In the genomic region with DNA sequence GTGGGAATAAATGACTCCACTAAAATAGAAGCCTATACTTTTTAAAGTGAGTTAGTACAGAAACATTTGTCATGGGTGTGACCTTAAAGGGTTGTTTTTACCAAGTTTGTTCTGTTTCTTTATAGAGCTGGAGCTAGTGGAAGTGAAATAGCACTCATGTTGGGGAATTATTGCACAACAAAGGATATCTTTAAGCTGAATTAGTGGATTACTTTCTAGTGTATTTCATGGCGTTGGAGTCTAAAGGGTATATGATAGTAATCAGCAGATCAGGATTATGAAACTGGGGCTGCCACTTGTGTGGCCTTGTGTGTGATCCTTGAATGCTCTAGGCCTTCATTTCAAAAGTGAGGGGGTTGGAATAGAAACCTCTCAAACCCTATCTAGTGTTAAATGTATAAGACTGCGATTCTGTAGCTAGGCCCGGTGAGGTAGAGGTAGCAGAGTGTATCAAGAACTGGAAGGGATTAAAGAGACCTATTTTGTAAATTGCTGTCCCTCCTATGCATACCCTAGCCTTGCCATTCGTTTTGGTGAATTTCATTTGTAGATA, we compare ENCODE assay signal across 12 cellular contexts.
DNase-seq lines count a peak whose midpoint lies in the region; ATAC-seq and TF ChIP-seq lines count a peak whose summit lies in the region.
"Had no signal": no experiment of that assay in that cellular context is flagged by ENCODE, and none has a peak within 500 bp of the region (broad histone marks: within the 10 kb centered on the region; RNA-seq: fewer than 3 reads in every experiment).

No MANE protein-coding gene starts in this region.

- H3K27ac ChIP-seq in gastrocnemius medialis, result peak overlapping the region; percentile 51 to 99 (median 92)

- POLR2A ChIA-PET in GM10248 (lab: Yijun Ruan, JAX), result no interaction called here

- H3K36me3 ChIP-seq in gastrocnemius medialis, result peaks cover 0 to 9% of the 10 kb centered on the region in 2 donors
- H3K36me3 ChIP-seq in H7 (replicated peaks; ENCODE audit: control insufficient read depth, insufficient read depth, low read length), result no peaks in the 10 kb centered on the region

- CTCF ChIA-PET in GM10248 (lab: Yijun Ruan, JAX), result interaction anchor here (1.1 to 7.1 kb wide), 4 partner anchors 9 to 35 kb away, joined by 3 to 35 read pairs (median 4); no protein-coding TSS in a partner anchor

- no peaks in the 10 kb centered on the region for H3K9me3 ChIP-seq in gastrocnemius medialis

- H3K27ac Mint-ChIP-seq in stimulated activated naive B cell treated with anti-CD40 and anti-IgM and Interleukin-4, amounts not matched to agents 10 μg/mL and 1 μg/mL and 100 μg/mL, for 72 hours, result no peak overlapping the region
- H3K27ac Mint-ChIP-seq: CD4-positive, alpha-beta memory T cell had no signal

- H3K36me3 Mint-ChIP-seq in stimulated activated naive B cell treated with anti-CD40 and anti-IgM and Interleukin-4, amounts not matched to agents 10 μg/mL and 1 μg/mL and 100 μg/mL, for 72 hours, result peaks cover 2 to 14% of the 10 kb centered on the region in 2 donors

- in situ Hi-C loops in gastrocnemius medialis (cut with MboI; ENCODE audit: low sequenced_read_pairs in 4 of 4), result no loop called here

- H3K9me3 Mint-ChIP-seq in stimulated activated naive B cell treated with anti-CD40 and anti-IgM and Interleukin-4, amounts not matched to agents 10 μg/mL and 1 μg/mL and 100 μg/mL, for 72 hours, result no peaks in the 10 kb centered on the region
- H3K9me3 Mint-ChIP-seq: CD4-positive, alpha-beta memory T cell had no signal

- no peak for TF ChIP-seq POLR2A in gastrocnemius medialis (IDR thresholded peaks at IDR 0.05)

- H3K4me1 Mint-ChIP-seq in stimulated activated naive B cell treated with anti-CD40 and anti-IgM and Interleukin-4, amounts not matched to agents 10 μg/mL and 1 μg/mL and 100 μg/mL, for 72 hours, result peaks cover 11 to 18% of the 10 kb centered on the region in 2 donors

- H3K4me3 Mint-ChIP-seq in stimulated activated naive B cell treated with anti-CD40 and anti-IgM and Interleukin-4, amounts not matched to agents 10 μg/mL and 1 μg/mL and 100 μg/mL, for 72 hours, result no peak overlapping the region

- peaks cover 61 to 68% of the 10 kb centered on the region in 2 donors for H3K4me1 ChIP-seq in gastrocnemius medialis

- H3K4me3 ChIP-seq in choroid plexus epithelial cell (ENCODE audit: low read depth, low read length) (no peak overlapping the region), gastrocnemius medialis (no peak overlapping the region), H7 (ENCODE audit: insufficient read depth, low read depth, low read length) (no peak overlapping the region)

- ATAC-seq in HG03565 (IDR thresholded peaks at IDR 0.05; ENCODE audit: unreplicated experiment) (peak; percentile 29), gastrocnemius medialis (no peak)
- no peak for ATAC-seq in stimulated activated naive B cell treated with anti-CD40 and anti-IgM and Interleukin-4, amounts not matched to agents 10 μg/mL and 1 μg/mL and 100 μg/mL, for 72 hours (replicated peaks)

- H3K27me3 Mint-ChIP-seq in stimulated activated naive B cell treated with anti-CD40 and anti-IgM and Interleukin-4, amounts not matched to agents 10 μg/mL and 1 μg/mL and 100 μg/mL, for 72 hours, result peaks cover 5 to 6% of the 10 kb centered on the region in 2 donors
- H3K27me3 Mint-ChIP-seq: CD4-positive, alpha-beta memory T cell had no signal

- H3K27me3 ChIP-seq in gastrocnemius medialis (no peaks in the 10 kb centered on the region), H7 (ENCODE audit: control insufficient read depth, insufficient read depth, low read length) (no peaks in the 10 kb centered on the region)

- TF ChIP-seq CTCF in choroid plexus epithelial cell (conservative IDR thresholded peaks at IDR 0.05; ENCODE audit: low read depth, low read length) (no peak), gastrocnemius medialis (IDR thresholded peaks at IDR 0.05 in 4 of 5, conservative IDR thresholded peaks at IDR 0.05 in 1 of 5) (no peak), GM10248 (IDR thresholded peaks at IDR 0.05; ENCODE audit: control extremely low read depth, extremely low read depth, low read depth, missing control alignments) (no peak)

- intact Hi-C loops in gastrocnemius medialis (cut with DNase I; ENCODE audit: low total_unique reads), result no loop called here

- DNase-seq in EH (ENCODE audit: low read depth) (peak; percentile 30), choroid plexus epithelial cell (ENCODE audit: low read depth) (peak; percentile 52), gastrocnemius medialis (no peak), H7 (no peak), mucosa of gallbladder (ENCODE audit: low spot score) (no peak), GM10248 (ENCODE audit: extremely low spot score) (no peak)
- no peak for DNase-seq in stimulated activated naive B cell treated with anti-CD40 and anti-IgM and Interleukin-4, amounts not matched to agents 10 μg/mL and 1 μg/mL and 100 μg/mL, for 72 hours
- DNase-seq: activated CD8-positive, alpha-beta memory T cell treated with anti-CD3 and anti-CD28 coated beads, Interleukin-2, amount 50 U/mL, for 48 hours; CD4-positive, alpha-beta memory T cell; Karpas-422; NCI-H2171 had no signal

Comparison
In these comparisons a context has a peak if more than half of its experiments do, and no peak if none do; other contexts are left out.
1. DNase-seq: peak in EH (single experiment) and choroid plexus epithelial cell (single experiment); none in gastrocnemius medialis (0 of 2), H7 (single experiment), stimulated activated naive B cell treated with anti-CD40 and anti-IgM and Interleukin-4, amounts not matched to agents 10 μg/mL and 1 μg/mL and 100 μg/mL, for 72 hours (single experiment), mucosa of gallbladder (single experiment) and GM10248 (single experiment).